In the genomic region with DNA sequence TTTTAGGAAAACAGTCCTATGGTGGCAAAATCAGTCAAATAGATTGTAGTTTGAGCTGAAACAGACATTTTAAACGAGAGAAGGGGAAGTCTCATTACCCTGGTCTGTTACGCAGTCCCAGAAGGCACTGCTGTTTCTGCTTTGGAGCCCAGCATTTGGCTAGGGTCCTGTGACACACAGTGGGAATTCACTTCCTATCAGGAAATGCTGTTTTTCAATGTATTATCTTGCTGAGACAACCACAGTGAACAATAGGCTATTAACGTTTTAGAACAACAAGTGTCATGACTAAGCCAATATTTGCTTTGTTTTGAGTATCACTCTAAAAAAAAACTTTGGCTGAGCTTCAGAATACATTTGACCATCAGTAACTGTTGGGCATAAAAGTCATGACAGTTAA, we compare ENCODE assay signal across 8 cellular contexts.
DNase-seq lines count a peak whose midpoint lies in the region; ATAC-seq lines count a peak whose summit lies in the region.

No MANE protein-coding gene starts in this region.

- peak overlapping the region; percentile 23 for H3K4me3 Mint-ChIP-seq in activated CD4-positive, alpha-beta memory T cell treated with anti-CD3 and anti-CD28 coated beads, Interleukin-2, amount 10 ng/mL, durations not matched to agents 7 days and 5 days
- H3K4me3 Mint-ChIP-seq in stimulated activated effector memory CD8-positive, alpha-beta T cell treated with anti-CD3 and anti-CD28 coated beads, Interleukin-12 subunit alpha, Interleukin-12 subunit beta, amount 100 ng/mL, for 72 hours: no peak overlapping the region

- no peaks in the 10 kb centered on the region for H3K27me3 Mint-ChIP-seq in activated CD4-positive, alpha-beta memory T cell treated with anti-CD3 and anti-CD28 coated beads, Interleukin-2, amount 10 ng/mL, durations not matched to agents 7 days and 5 days

- H3K36me3 ChIP-seq in neuronal stem cell (replicated peaks in 1 of 2; ENCODE audit: control insufficient read depth in 2 of 2, insufficient read depth in 2 of 2, low read length in 2 of 2): no peaks in the 10 kb centered on the region

- no peak overlapping the region for H2AFZ ChIP-seq in neuronal stem cell (ENCODE audit: low read length)

- ATAC-seq in Right ventricle myocardium inferior (peak; percentile 64), right cardiac atrium (peak; percentile 79 to 87), GM19395 (IDR thresholded peaks at IDR 0.05; ENCODE audit: unreplicated experiment) (no peak)
- ATAC-seq in stimulated activated effector memory CD8-positive, alpha-beta T cell treated with anti-CD3 and anti-CD28 coated beads, Interleukin-12 subunit alpha, Interleukin-12 subunit beta, amount 100 ng/mL, for 72 hours: no peak

- H3K27ac ChIP-seq in right cardiac atrium (ENCODE audit: low read length): no peak overlapping the region
- H3K27ac ChIP-seq in neuronal stem cell (replicated peaks; ENCODE audit: low read length): no peak overlapping the region

- H3K4me3 ChIP-seq in right cardiac atrium (ENCODE audit: low read length) (no peak overlapping the region), neuronal stem cell (ENCODE audit: low read length in 2 of 2) (no peak overlapping the region)

- no peak overlapping the region for H3K9ac ChIP-seq in neuronal stem cell (ENCODE audit: low read depth, low read length, poor library complexity)

- H3K4ac ChIP-seq in neuronal stem cell (ENCODE audit: low read length): no peak overlapping the region

- DNase-seq in Right ventricle myocardium inferior (ENCODE audit: missing footprints) (peak; percentile 62), cardiac septum (ENCODE audit: low spot score) (no peak), right cardiac atrium (peak; percentile 40 to 71 (median 46)), T1000 (lab: John Stamatoyannopoulos, UW) (no peak), neuronal stem cell (ENCODE audit: low spot score) (no peak)
- no peak for DNase-seq in activated CD4-positive, alpha-beta memory T cell treated with anti-CD3 and anti-CD28 coated beads, Interleukin-2, amount 10 ng/mL, durations not matched to agents 7 days and 5 days
- DNase-seq in stimulated activated effector memory CD8-positive, alpha-beta T cell treated with anti-CD3 and anti-CD28 coated beads, Interleukin-12 subunit alpha, Interleukin-12 subunit beta, amount 100 ng/mL, for 72 hours (ENCODE audit: low spot score in 2 of 2): no peak

- no peak overlapping the region for H2BK12ac ChIP-seq in neuronal stem cell (ENCODE audit: low read length)

- H3K4me2 ChIP-seq in neuronal stem cell (ENCODE audit: insufficient read depth, low read length, poor library complexity, severe bottlenecking): no peak overlapping the region

- intact Hi-C loops in Right ventricle myocardium inferior (cut with DNase I) (no loop called here), cardiac septum (cut with DNase I) (no loop called here), right cardiac atrium (cut with DNase I) (no loop called here)

- H3K9me3 Mint-ChIP-seq in activated CD4-positive, alpha-beta memory T cell treated with anti-CD3 and anti-CD28 coated beads, Interleukin-2, amount 10 ng/mL, durations not matched to agents 7 days and 5 days: peaks cover 3% of the 10 kb centered on the region
- H3K9me3 Mint-ChIP-seq in stimulated activated effector memory CD8-positive, alpha-beta T cell treated with anti-CD3 and anti-CD28 coated beads, Interleukin-12 subunit alpha, Interleukin-12 subunit beta, amount 100 ng/mL, for 72 hours: peaks cover 4% of the 10 kb centered on the region

- no peak overlapping the region for H2AK5ac ChIP-seq in neuronal stem cell (ENCODE audit: low read depth, low read length)

- CTCF ChIA-PET in activated CD4-positive, alpha-beta memory T cell treated with anti-CD3 and anti-CD28 coated beads, Interleukin-2, amount 10 ng/mL, durations not matched to agents 7 days and 5 days (lab: Charles Lee): interaction anchor here (1.0 to 2.3 kb wide), 3 partner anchors 12 to 104 kb away, joined by 3 to 8 read pairs (median 3); no protein-coding TSS in a partner anchor

- H4K8ac ChIP-seq in neuronal stem cell (ENCODE audit: low read depth, low read length): no peak overlapping the region

- H2BK15ac ChIP-seq in neuronal stem cell (ENCODE audit: low read length): no peak overlapping the region

- H2BK5ac ChIP-seq in neuronal stem cell (ENCODE audit: low read length): no peak overlapping the region

- H3K23ac ChIP-seq in neuronal stem cell (ENCODE audit: low read depth, low read length, poor library complexity): no peak overlapping the region

- no peaks in the 10 kb centered on the region for H3K9me3 ChIP-seq in right cardiac atrium (ENCODE audit: control insufficient read depth, low read length)
- H3K9me3 ChIP-seq in neuronal stem cell (replicated peaks in 1 of 2; ENCODE audit: control insufficient read depth in 2 of 2, insufficient read depth in 1 of 2, low read depth in 1 of 2, low read length in 2 of 2): no peaks in the 10 kb centered on the region

- H3K4me1 ChIP-seq in right cardiac atrium (ENCODE audit: control insufficient read depth, insufficient read depth, low read length) (peaks cover 10% of the 10 kb centered on the region), neuronal stem cell (ENCODE audit: control insufficient read depth in 2 of 2, insufficient read depth in 1 of 2, low read depth in 1 of 2, low read length in 2 of 2) (peaks cover 6 to 22% of the 10 kb centered on the region in 2 donors)

- peak overlapping the region; percentile 85 for H3K27ac Mint-ChIP-seq in activated CD4-positive, alpha-beta memory T cell treated with anti-CD3 and anti-CD28 coated beads, Interleukin-2, amount 10 ng/mL, durations not matched to agents 7 days and 5 days
- H3K27ac Mint-ChIP-seq in stimulated activated effector memory CD8-positive, alpha-beta T cell treated with anti-CD3 and anti-CD28 coated beads, Interleukin-12 subunit alpha, Interleukin-12 subunit beta, amount 100 ng/mL, for 72 hours: peak overlapping the region; percentile 96

- peaks cover 55% of the 10 kb centered on the region for H3K36me3 Mint-ChIP-seq in activated CD4-positive, alpha-beta memory T cell treated with anti-CD3 and anti-CD28 coated beads, Interleukin-2, amount 10 ng/mL, durations not matched to agents 7 days and 5 days (ENCODE audit: low read depth)
- H3K36me3 Mint-ChIP-seq in stimulated activated effector memory CD8-positive, alpha-beta T cell treated with anti-CD3 and anti-CD28 coated beads, Interleukin-12 subunit alpha, Interleukin-12 subunit beta, amount 100 ng/mL, for 72 hours: peaks cover 19% of the 10 kb centered on the region

- H3K27me3 ChIP-seq in right cardiac atrium (ENCODE audit: control insufficient read depth, insufficient read depth) (no peaks in the 10 kb centered on the region), neuronal stem cell (ENCODE audit: control insufficient read depth in 3 of 3, insufficient read depth in 3 of 3, low read depth in 1 of 3, low read length in 3 of 3) (no peaks in the 10 kb centered on the region)

- POLR2A ChIA-PET in activated CD4-positive, alpha-beta memory T cell treated with anti-CD3 and anti-CD28 coated beads, Interleukin-2, amount 10 ng/mL, durations not matched to agents 7 days and 5 days (lab: Charles Lee): interaction anchor here (1.1 to 21.9 kb wide), 5 partner anchors 7 to 71 kb away, joined by 3 to 446 read pairs (median 44); a partner anchor contains a TSS

- no peak overlapping the region for H4K91ac ChIP-seq in neuronal stem cell (ENCODE audit: low read depth, low read length, poor library complexity)

- no peak overlapping the region for H2BK120ac ChIP-seq in neuronal stem cell (ENCODE audit: low read depth, low read length)

- WGBS in right cardiac atrium: 17% methylated on average over 3 of the region's 3 CpGs
- no CpG with 5 or more reads among the region's 3 CpGs for WGBS in neuronal stem cell (ENCODE audit: extremely low coverage in 2 of 2, insufficient read length in 2 of 2, insufficient replicate concordance in 1 of 2), 2 donors

- H3K18ac ChIP-seq in neuronal stem cell (ENCODE audit: low read length): no peak overlapping the region

- peaks cover 87% of the 10 kb centered on the region for H3K4me1 Mint-ChIP-seq in activated CD4-positive, alpha-beta memory T cell treated with anti-CD3 and anti-CD28 coated beads, Interleukin-2, amount 10 ng/mL, durations not matched to agents 7 days and 5 days
- H3K4me1 Mint-ChIP-seq in stimulated activated effector memory CD8-positive, alpha-beta T cell treated with anti-CD3 and anti-CD28 coated beads, Interleukin-12 subunit alpha, Interleukin-12 subunit beta, amount 100 ng/mL, for 72 hours: peaks cover 78% of the 10 kb centered on the region

- no peak overlapping the region for H3K14ac ChIP-seq in neuronal stem cell (ENCODE audit: low read length)

- peaks cover 1% of the 10 kb centered on the region for H3K79me1 ChIP-seq in neuronal stem cell (ENCODE audit: low read depth, low read length)

Comparison
In these comparisons a context has a peak if more than half of its experiments do, and no peak if none do; other contexts are left out.
1. DNase-seq: peak in Right ventricle myocardium inferior (single experiment) and right cardiac atrium (3 of 3); none in cardiac septum (single experiment), activated CD4-positive, alpha-beta memory T cell treated with anti-CD3 and anti-CD28 coated beads, Interleukin-2, amount 10 ng/mL, durations not matched to agents 7 days and 5 days (single experiment), stimulated activated effector memory CD8-positive, alpha-beta T cell treated with anti-CD3 and anti-CD28 coated beads, Interleukin-12 subunit alpha, Interleukin-12 subunit beta, amount 100 ng/mL, for 72 hours (0 of 2), T1000 (single experiment) and neuronal stem cell (single experiment).
2. ATAC-seq: peak in Right ventricle myocardium inferior (single experiment) and right cardiac atrium (2 of 2); none in stimulated activated effector memory CD8-positive, alpha-beta T cell treated with anti-CD3 and anti-CD28 coated beads, Interleukin-12 subunit alpha, Interleukin-12 subunit beta, amount 100 ng/mL, for 72 hours (single experiment) and GM19395 (single experiment).